ENCODE assay signal across 8 cellular contexts in genomic region chr3:196620228-196620627, GRCh38. TPM values are rescaled to one million over a fixed set of nuclear protein-coding genes. Genes with fewer than 3 reads are reported as not detected.
DNase-seq lines count a peak whose midpoint lies in the region; ATAC-seq and TF ChIP-seq lines count a peak whose summit lies in the region.

No MANE protein-coding gene starts in this region.

- H3K27ac ChIP-seq in OCI-LY3 (ENCODE audit: low read length) (no peak overlapping the region), heart left ventricle (peak overlapping the region in 9 of 12 donors; percentile 3 to 91 (median 50)), stomach smooth muscle (ENCODE audit: low read length) (peak overlapping the region; percentile 71)

- no peak overlapping the region for H3K4me2 ChIP-seq in OCI-LY3 (ENCODE audit: low read length)

- TF ChIP-seq CTCF in OCI-LY3 (IDR thresholded peaks at IDR 0.05; ENCODE audit: low read depth, low read length) (no peak), heart left ventricle (IDR thresholded peaks at IDR 0.05) (no peak)

- no peaks in the 10 kb centered on the region for H3K79me2 ChIP-seq in OCI-LY3 (ENCODE audit: low read length)

- no peaks in the 10 kb centered on the region for H3K9me3 Mint-ChIP-seq in activated T-cell treated with anti-CD3 and anti-CD28 coated beads, Interleukin-2, amount 50 U/mL, for 4 hours

- DNase-seq in activated T-cell treated with anti-CD3 and anti-CD28 coated beads, Interleukin-2, amount 50 U/mL, for 4 hours = no peak
- DNase-seq in activated T-cell treated with anti-CD3 and anti-CD28 coated beads for 4 hours (no peak), heart left ventricle (peak in 1 of 5 donors; percentile 57), LoVo (ENCODE audit: low spot score) (no peak), OCI-M2 (lab: John Stamatoyannopoulos, UW; ENCODE audit: unreplicated experiment) (no peak), C1 segment of cervical spinal cord (lab: John Stamatoyannopoulos, UW) (no peak)

- H3K4me1 Mint-ChIP-seq in activated T-cell treated with anti-CD3 and anti-CD28 coated beads, Interleukin-2, amount 50 U/mL, for 4 hours (ENCODE audit: low read depth) = peaks cover 19% of the 10 kb centered on the region

- H3K36me3 ChIP-seq in OCI-LY3 (replicated peaks; ENCODE audit: low read depth, low read length) (no peaks in the 10 kb centered on the region), heart left ventricle (no peaks in the 10 kb centered on the region), stomach smooth muscle (ENCODE audit: control insufficient read depth in 2 of 2, insufficient read depth in 2 of 2, low read length in 2 of 2) (no peaks in the 10 kb centered on the region)

- no peak overlapping the region for H3K4me3 ChIP-seq in OCI-LY3 (ENCODE audit: low read length)
- H3K4me3 ChIP-seq in heart left ventricle = no peak overlapping the region
- no peak overlapping the region for H3K4me3 ChIP-seq in stomach smooth muscle (ENCODE audit: low read length in 2 of 2)

- H2AFZ ChIP-seq in OCI-LY3 (ENCODE audit: low read depth, low read length) = peak overlapping the region; percentile 60; the same call in 1 of the 2 replicates

- H3K36me3 Mint-ChIP-seq in activated T-cell treated with anti-CD3 and anti-CD28 coated beads, Interleukin-2, amount 50 U/mL, for 4 hours (ENCODE audit: insufficient read depth) = no peaks in the 10 kb centered on the region

- H3K9ac ChIP-seq in OCI-LY3 (ENCODE audit: low read length) (no peak overlapping the region), stomach smooth muscle (ENCODE audit: low read length in 2 of 2) (no peak overlapping the region)

- peak; percentile 52 to 64 for ATAC-seq in activated T-cell treated with anti-CD3 and anti-CD28 coated beads, Interleukin-2, amount 50 U/mL, for 4 hours
- peak in 2 of 4 donors; percentile 52 to 53 for ATAC-seq in heart left ventricle

- no peaks in the 10 kb centered on the region for H3K27me3 ChIP-seq in OCI-LY3 (ENCODE audit: low read depth, low read length)
- H3K27me3 ChIP-seq in heart left ventricle = no peaks in the 10 kb centered on the region
- no peaks in the 10 kb centered on the region for H3K27me3 ChIP-seq in stomach smooth muscle (ENCODE audit: control insufficient read depth in 1 of 2, insufficient read depth in 2 of 2, low read length in 2 of 2)

- H3K4me1 ChIP-seq in OCI-LY3 (ENCODE audit: low read length) = peaks cover 30% of the 10 kb centered on the region
- H3K4me1 ChIP-seq in heart left ventricle = peaks cover 0 to 75% (median 4%) of the 10 kb centered on the region in 12 donors
- H3K4me1 ChIP-seq in stomach smooth muscle (ENCODE audit: control insufficient read depth, insufficient read depth, low read length) = peaks cover 5% of the 10 kb centered on the region

- WGBS in heart left ventricle, 4 donors = 66 to 79% (median 73%) methylated on average over 11 of the region's 11 CpGs

- no peak for TF ChIP-seq POLR2A in heart left ventricle (IDR thresholded peaks at IDR 0.05)

- H3K9me3 ChIP-seq in OCI-LY3 (ENCODE audit: insufficient read depth, low read length) = no peaks in the 10 kb centered on the region
- H3K9me3 ChIP-seq in heart left ventricle = no peaks in the 10 kb centered on the region
- H3K9me3 ChIP-seq in stomach smooth muscle (ENCODE audit: control insufficient read depth in 2 of 2, low read length in 2 of 2) = no peaks in the 10 kb centered on the region

- no peaks in the 10 kb centered on the region for H3K27me3 Mint-ChIP-seq in activated T-cell treated with anti-CD3 and anti-CD28 coated beads, Interleukin-2, amount 50 U/mL, for 4 hours (ENCODE audit: low read depth)

- intact Hi-C loops in heart left ventricle (cut with DNase I) = no loop called here

- H4K20me1 ChIP-seq in OCI-LY3 (ENCODE audit: insufficient read depth, low read length) = no peaks in the 10 kb centered on the region

- H3K4me3 Mint-ChIP-seq in activated T-cell treated with anti-CD3 and anti-CD28 coated beads, Interleukin-2, amount 50 U/mL, for 4 hours = no peak overlapping the region

RNA-seq across cellular contexts. Expression of gene NRROS, which starts 19.3 kb away (rescaled TPM):
- total RNA-seq in activated T-cell treated with anti-CD3 and anti-CD28 coated beads, Interleukin-2, amount 50 U/mL, for 4 hours = 10 to 100 TPM; 16.2 to 18.5 (median 18.5) TPM
- total RNA-seq in heart left ventricle = 10 to 100 TPM in 1 of 9 donors, 1 to 10 TPM in 8; 2.1 to 23.8 (median 3.4) TPM
- polyA plus RNA-seq in heart left ventricle = 1 to 10 TPM; 1.4 to 2.6 TPM

RNA-seq across cellular contexts. Expression of gene FBXO45, which starts 51.8 kb away (rescaled TPM):
- 10 to 100 TPM; 20.3 to 21.4 (median 21.4) TPM for total RNA-seq in activated T-cell treated with anti-CD3 and anti-CD28 coated beads, Interleukin-2, amount 50 U/mL, for 4 hours
- 1 to 10 TPM; 5.3 to 7.9 (median 6.6) TPM for total RNA-seq in heart left ventricle
- polyA plus RNA-seq in heart left ventricle = 10 to 100 TPM in 1 of 2 donors, 1 to 10 TPM in 1; 2.1 to 10.8 TPM

RNA-seq across cellular contexts. Expression of gene WDR53, which starts 51.9 kb away (rescaled TPM):
- total RNA-seq in activated T-cell treated with anti-CD3 and anti-CD28 coated beads, Interleukin-2, amount 50 U/mL, for 4 hours = 10 to 100 TPM; 21.5 to 27.1 (median 22.9) TPM
- total RNA-seq in heart left ventricle = 10 to 100 TPM in 2 of 9 donors, 1 to 10 TPM in 7; 4.2 to 15.5 (median 8.4) TPM
- 1 to 10 TPM; 7.3 to 9.7 TPM for polyA plus RNA-seq in heart left ventricle
